In the genomic region with DNA sequence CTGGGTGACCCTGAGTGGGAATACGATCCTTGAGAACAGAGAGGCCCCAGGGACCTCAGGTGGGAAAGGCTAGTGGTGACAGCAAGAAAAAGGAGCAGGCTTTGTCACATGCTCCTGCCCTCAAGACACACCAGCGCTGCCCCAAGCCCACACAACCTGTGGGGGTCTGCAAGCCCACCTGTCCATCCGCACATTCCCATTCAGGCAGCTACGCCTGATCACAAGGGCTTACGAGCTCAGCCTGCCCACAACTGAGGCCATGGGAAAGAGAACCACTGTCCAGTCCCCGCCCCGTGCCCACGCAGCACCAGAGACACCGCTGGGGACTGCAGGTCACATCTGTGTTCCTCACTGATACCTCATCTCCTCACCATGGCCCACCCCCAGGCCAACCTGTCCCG, we compare ENCODE assay signal across 15 cellular contexts. TPM values are rescaled to one million over a fixed set of nuclear protein-coding genes. Genes with fewer than 3 reads are reported as not detected.
DNase-seq lines count a peak whose midpoint lies in the region; ATAC-seq and TF ChIP-seq lines count a peak whose summit lies in the region.
"Had no signal": no experiment of that assay in that cellular context is flagged by ENCODE, and none has a peak within 500 bp of the region (broad histone marks: within the 10 kb centered on the region; RNA-seq: fewer than 3 reads in every experiment).

No MANE protein-coding gene starts in this region.

- peak; percentile 33 for DNase-seq in Right ventricle myocardium superior
- no peak for DNase-seq in right atrium auricular region (ENCODE audit: low spot score)
- peak; percentile 23 to 53 for DNase-seq in left lung
- peak; percentile 52 for DNase-seq in sciatic nerve (ENCODE audit: low spot score)
- peak; percentile 16 to 54 for DNase-seq in upper lobe of left lung
- no peak for DNase-seq in hippocampal formation (lab: John Stamatoyannopoulos, UW)
- DNase-seq: ACHN; CD4-positive, CD25-positive, alpha-beta regulatory T cell; DMS53; GF-D8; GM23248 had no signal

- TF ChIP-seq POLR2A in upper lobe of left lung (IDR thresholded peaks at IDR 0.05): no peak

- WGBS in upper lobe of left lung, 2 donors: 85 to 90% methylated on average over 9 to 10 of the region's 10 CpGs

- intact Hi-C loops in Right ventricle myocardium superior (cut with DNase I): no loop called here
- intact Hi-C loops in left lung (cut with DNase I): no loop called here
- intact Hi-C loops in sciatic nerve (cut with DNase I): no loop called here

- TF ChIP-seq CTCF in right atrium auricular region (IDR thresholded peaks at IDR 0.05) (no peak), left lung (IDR thresholded peaks at IDR 0.05) (no peak), upper lobe of left lung (IDR thresholded peaks at IDR 0.05) (no peak)

- H3K27ac ChIP-seq in right atrium auricular region: no peak overlapping the region
- H3K27ac ChIP-seq in left lung: no peak overlapping the region
- H3K27ac ChIP-seq in upper lobe of left lung: no peak overlapping the region
- H3K27ac ChIP-seq: BLaER1 treated with 17β-estradiol and CSF1 and Interleukin-3, amounts not matched to agents 10 nM and 100 nM; GM23248 had no signal

- H3K36me3 ChIP-seq in right atrium auricular region: no peaks in the 10 kb centered on the region
- H3K36me3 ChIP-seq in left lung: no peaks in the 10 kb centered on the region
- H3K36me3 ChIP-seq in upper lobe of left lung: no peaks in the 10 kb centered on the region
- H3K36me3 ChIP-seq: BLaER1 treated with 17β-estradiol and CSF1 and Interleukin-3, amounts not matched to agents 10 nM and 100 nM had no signal

- peaks cover 0 to 37% of the 10 kb centered on the region in 2 donors for H3K4me1 ChIP-seq in right atrium auricular region
- H3K4me1 ChIP-seq in left lung: no peaks in the 10 kb centered on the region
- H3K4me1 ChIP-seq in upper lobe of left lung: no peaks in the 10 kb centered on the region

- H3K4me3 ChIP-seq in right atrium auricular region (no peak overlapping the region), left lung (no peak overlapping the region), upper lobe of left lung (no peak overlapping the region)
- H3K4me3 ChIP-seq: BLaER1 treated with 17β-estradiol and CSF1 and Interleukin-3, amounts not matched to agents 10 nM and 100 nM; GM23248 had no signal

- TF ChIP-seq EP300 in upper lobe of left lung (IDR thresholded peaks at IDR 0.05): no peak

- H3K9me3 ChIP-seq in right atrium auricular region (no peaks in the 10 kb centered on the region), left lung (no peaks in the 10 kb centered on the region), upper lobe of left lung (no peaks in the 10 kb centered on the region)
- H3K9me3 ChIP-seq: BLaER1 treated with 17β-estradiol and CSF1 and Interleukin-3, amounts not matched to agents 10 nM and 100 nM had no signal

- no peak for ATAC-seq in Right ventricle myocardium superior (ENCODE audit: poor library complexity)
- ATAC-seq in left lung: no peak
- no peak for ATAC-seq in sciatic nerve
- no peak for ATAC-seq in upper lobe of left lung (ENCODE audit: low FRiP score in 2 of 2)
- no peak for ATAC-seq in GM21717 (IDR thresholded peaks at IDR 0.05; ENCODE audit: unreplicated experiment)

- H3K27me3 ChIP-seq in right atrium auricular region (no peaks in the 10 kb centered on the region), left lung (peaks cover 0 to 17% of the 10 kb centered on the region in 2 donors), upper lobe of left lung (no peaks in the 10 kb centered on the region)
- H3K27me3 ChIP-seq: BLaER1 treated with 17β-estradiol and CSF1 and Interleukin-3, amounts not matched to agents 10 nM and 100 nM had no signal

RNA-seq across cellular contexts. Expression of a gene that starts 26.7 kb away (rescaled TPM):
- total RNA-seq in Right ventricle myocardium superior: 6.2 TPM
- total RNA-seq in right atrium auricular region: 1 to 10 TPM; 5.8 to 6.9 TPM
- under 1 TPM in 1 of 2 donors, not detected in 1; 0.10 TPM for total RNA-seq in left lung
- total RNA-seq in sciatic nerve: 38.9 TPM
- under 1 TPM in 2 of 6 donors, not detected in 4; 0.06 to 0.51 TPM for total RNA-seq in upper lobe of left lung
- total RNA-seq: A172; CD4-positive, CD25-positive, alpha-beta regulatory T cell; HT-29 had no signal

Comparison
In these comparisons a context has a peak if more than half of its experiments do, and no peak if none do; other contexts are left out.
1. DNase-seq: peak in Right ventricle myocardium superior (single experiment), left lung (2 of 2), sciatic nerve (single experiment) and upper lobe of left lung (2 of 2); none in right atrium auricular region (single experiment) and hippocampal formation (0 of 2).